Comparison of ENCODE assay signal across 15 cellular contexts in the genomic region with DNA sequence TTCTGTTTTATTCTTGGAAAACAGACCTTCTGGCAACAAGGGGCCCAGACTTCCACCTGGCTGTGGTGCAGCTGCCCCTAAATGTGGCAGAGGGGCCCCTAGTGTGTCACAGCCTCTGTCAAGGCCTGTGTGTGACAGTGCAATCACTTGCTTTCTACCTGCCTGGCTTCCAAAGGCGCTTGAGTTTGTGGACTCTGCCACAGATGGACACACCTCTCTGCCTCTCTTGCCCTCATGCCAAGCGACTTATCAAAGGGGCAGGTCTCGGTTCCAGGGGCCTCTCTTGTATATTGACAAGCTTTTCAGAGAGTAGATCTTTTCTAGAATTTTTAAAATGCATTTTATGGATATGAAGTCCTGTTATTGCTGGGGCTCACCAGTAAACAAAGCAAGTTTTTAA.
DNase-seq lines count a peak whose midpoint lies in the region; ATAC-seq and TF ChIP-seq lines count a peak whose summit lies in the region.
"Had no signal": no experiment of that assay in that cellular context is flagged by ENCODE, and none has a peak within 500 bp of the region (broad histone marks: within the 10 kb centered on the region; RNA-seq: fewer than 3 reads in every experiment).

No MANE protein-coding gene starts in this region.

- no peak for TF ChIP-seq CTCF in hepatocyte (IDR thresholded peaks at IDR 0.05; ENCODE audit: poor library complexity)
- no peak for TF ChIP-seq CTCF in mucosa of descending colon (IDR thresholded peaks at IDR 0.05)
- no peak for TF ChIP-seq CTCF in type B pancreatic cell (conservative IDR thresholded peaks at IDR 0.05)
- no peak for TF ChIP-seq CTCF in testis (IDR thresholded peaks at IDR 0.05)
- TF ChIP-seq CTCF in thyroid gland (IDR thresholded peaks at IDR 0.05) = no peak

- peaks cover 15% of the 10 kb centered on the region for H3K4me1 Mint-ChIP-seq in type B pancreatic cell (ENCODE audit: unreplicated experiment)
- H3K4me1 Mint-ChIP-seq: GM23338 had no signal

- H3K27me3 ChIP-seq in HUES64 (ENCODE audit: insufficient read depth, low read length) (no peaks in the 10 kb centered on the region), hepatocyte (no peaks in the 10 kb centered on the region), testis (no peaks in the 10 kb centered on the region), thyroid gland (no peaks in the 10 kb centered on the region)

- no peaks in the 10 kb centered on the region for H3K79me2 ChIP-seq in hepatocyte

- H3K4me1 ChIP-seq in HUES64 (ENCODE audit: insufficient read depth, low read length) (peaks cover 9% of the 10 kb centered on the region; the same call in 1 of the 2 replicates), hepatocyte (ENCODE audit: insufficient read depth) (peaks cover 11% of the 10 kb centered on the region), mucosa of descending colon (ENCODE audit: low read depth) (peaks cover 19% of the 10 kb centered on the region), testis (no peaks in the 10 kb centered on the region), thyroid gland (no peaks in the 10 kb centered on the region)

- no peaks in the 10 kb centered on the region for H3K9me3 Mint-ChIP-seq in type B pancreatic cell
- H3K9me3 Mint-ChIP-seq: CD8-positive, alpha-beta T cell; GM23338 had no signal

- H3K4me2 ChIP-seq in hepatocyte = no peak overlapping the region
- H3K4me2 ChIP-seq: GM23338 had no signal

- 0 out of 2 replicates have a peak overlapping the region, but pooled peaks have one; percentile 23 for H3K27ac ChIP-seq in HUES64 (ENCODE audit: low read depth, low read length)
- H3K27ac ChIP-seq in hepatocyte = peak overlapping the region; percentile 81
- no peak overlapping the region for H3K27ac ChIP-seq in testis
- H3K27ac ChIP-seq in thyroid gland = no peak overlapping the region

- ATAC-seq in mucosa of descending colon (peak; percentile 64), HG02852 (IDR thresholded peaks at IDR 0.05; ENCODE audit: unreplicated experiment) (no peak)
- ATAC-seq: CD8-positive, alpha-beta T cell; GM23338 had no signal

- H3K9me2 ChIP-seq in hepatocyte (replicated peaks; ENCODE audit: insufficient read depth) = no peaks in the 10 kb centered on the region

- peak overlapping the region; percentile 74 for H3K27ac Mint-ChIP-seq in type B pancreatic cell
- H3K27ac Mint-ChIP-seq: CD8-positive, alpha-beta T cell; GM23338 had no signal

- peaks cover 4% of the 10 kb centered on the region for H3K36me3 Mint-ChIP-seq in type B pancreatic cell
- H3K36me3 Mint-ChIP-seq: CD8-positive, alpha-beta T cell had no signal

- no peaks in the 10 kb centered on the region for H4K20me1 ChIP-seq in hepatocyte (ENCODE audit: insufficient read depth, poor library complexity, severe bottlenecking)

- DNase-seq in hepatocyte (ENCODE audit: low spot score) (no peak), mucosa of descending colon (peak in 2 of 3 donors; percentile 46 to 51), type B pancreatic cell (ENCODE audit: extremely low spot score, unreplicated experiment) (no peak), testis (no peak), thyroid gland (no peak)
- DNase-seq in activated CD4-positive, alpha-beta T cell treated with anti-CD3 and anti-CD28 coated beads, Interleukin-2, amount 50 U/mL, for 1 hour = no peak
- DNase-seq: AML-193; Calu3; CD8-positive, alpha-beta T cell; DMS 273 treated with DMSO at 0.1 percent for 48 hours; HCEC 1CT; KG1 had no signal

- peaks cover 6% of the 10 kb centered on the region for H3K27me3 Mint-ChIP-seq in type B pancreatic cell

- H3K9me3 ChIP-seq in HUES64 (ENCODE audit: insufficient read depth, low read depth, low read length) (no peaks in the 10 kb centered on the region), hepatocyte (ENCODE audit: low read depth) (no peaks in the 10 kb centered on the region), mucosa of descending colon (no peaks in the 10 kb centered on the region), testis (no peaks in the 10 kb centered on the region), thyroid gland (no peaks in the 10 kb centered on the region)

- H3K4me3 Mint-ChIP-seq in type B pancreatic cell = no peak overlapping the region
- H3K4me3 Mint-ChIP-seq: CD8-positive, alpha-beta T cell; GM23338 had no signal

- no peak for TF ChIP-seq POLR2A in testis (IDR thresholded peaks at IDR 0.05)
- no peak for TF ChIP-seq POLR2A in thyroid gland (IDR thresholded peaks at IDR 0.05)

- H3K36me3 ChIP-seq in HUES64 (ENCODE audit: insufficient read depth, low read length) (no peaks in the 10 kb centered on the region), hepatocyte (replicated peaks; ENCODE audit: insufficient read depth, low read depth) (no peaks in the 10 kb centered on the region), mucosa of descending colon (ENCODE audit: low read depth) (no peaks in the 10 kb centered on the region), testis (ENCODE audit: low read depth, missing control alignments) (no peaks in the 10 kb centered on the region), thyroid gland (no peaks in the 10 kb centered on the region)

- H2AFZ ChIP-seq in hepatocyte = no peak overlapping the region
- H2AFZ ChIP-seq: GM23338 had no signal

- 82% methylated on average over 3 of the region's 3 CpGs for WGBS in HUES64
- 78% methylated on average over 3 of the region's 3 CpGs for WGBS in hepatocyte (ENCODE audit: low lambda C conversion rate, missing lambda C conversion rate)
- WGBS in testis, 2 donors = 84 to 91% methylated on average over 3 of the region's 3 CpGs
- 71 to 77% methylated on average over 3 of the region's 3 CpGs for WGBS in thyroid gland, 2 donors

- no peak overlapping the region for H3K9ac ChIP-seq in HUES64 (ENCODE audit: low read depth, low read length)

- H3K4me3 ChIP-seq in HUES64 (ENCODE audit: low read length) = no peak overlapping the region
- H3K4me3 ChIP-seq in hepatocyte = no peak overlapping the region
- no peak overlapping the region for H3K4me3 ChIP-seq in mucosa of descending colon
- no peak overlapping the region for H3K4me3 ChIP-seq in testis
- H3K4me3 ChIP-seq in thyroid gland (replicated peaks in 1 of 3) = no peak overlapping the region
- H3K4me3 ChIP-seq: GM23338 had no signal

- intact Hi-C loops in mucosa of descending colon (cut with DNase I, micrococcal nuclease) = no loop called here
- intact Hi-C loops in testis (cut with DNase I; ENCODE audit: low total_unique reads) = no loop called here
- intact Hi-C loops in thyroid gland (cut with DNase I) = no loop called here

Comparison
In these comparisons a context has a peak if more than half of its experiments do, and no peak if none do; other contexts are left out.
1. H3K27ac ChIP-seq: peak in HUES64 (single experiment) and hepatocyte (single experiment); none in testis (0 of 2) and thyroid gland (0 of 3).
2. DNase-seq: peak in mucosa of descending colon (2 of 3); none in hepatocyte (single experiment), type B pancreatic cell (single experiment), testis (single experiment), thyroid gland (0 of 2) and activated CD4-positive, alpha-beta T cell treated with anti-CD3 and anti-CD28 coated beads, Interleukin-2, amount 50 U/mL, for 1 hour (single experiment).